7 cellular contexts compared by ENCODE assay signal in genomic region chr20:54690323-54690722, GRCh38.
"Had no signal": no experiment of that assay in that cellular context is flagged by ENCODE, and none has a peak within 500 bp of the region (broad histone marks: within the 10 kb centered on the region; RNA-seq: fewer than 3 reads in every experiment).

No MANE protein-coding gene starts in this region.

- FAIRE-seq: G401.6, GM12891, GM12892, GM18507, GM19239 had no signal

- DNase-seq: GDM1, GF-D8 had no signal
